9 cellular contexts compared by ENCODE assay signal in the genomic region with DNA sequence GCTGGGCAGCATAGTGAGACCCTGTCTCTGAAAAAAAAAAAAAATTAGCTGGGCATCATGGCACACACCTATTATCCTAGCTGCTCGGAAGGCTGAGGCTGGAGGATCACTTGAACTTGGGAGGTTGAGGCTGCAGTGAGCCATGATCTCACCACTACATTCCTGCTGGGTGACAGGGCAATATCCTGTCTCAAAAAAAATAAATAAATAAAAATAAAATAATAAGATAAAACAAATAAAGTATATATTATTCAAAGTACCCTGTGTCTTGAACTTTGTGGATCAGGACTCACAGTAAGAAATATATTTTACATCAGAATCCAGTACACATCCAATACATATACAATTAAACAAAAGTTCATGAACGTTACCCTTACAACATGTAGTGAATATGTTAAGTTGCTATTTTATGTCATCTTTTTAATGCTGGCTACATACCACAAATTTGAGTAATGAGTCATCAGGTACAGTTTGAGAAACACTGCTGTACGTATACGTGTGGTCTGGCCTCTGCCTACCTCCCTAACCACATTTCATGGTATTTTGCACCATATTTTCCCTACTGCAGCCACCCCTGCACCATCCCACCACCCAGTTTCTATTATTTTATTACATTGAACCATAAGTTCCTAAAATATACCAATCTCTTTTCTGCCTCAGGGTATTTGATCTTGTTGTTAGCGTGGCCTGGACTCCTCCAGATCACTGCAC. TPM values are rescaled to one million over a fixed set of nuclear protein-coding genes. Genes with fewer than 3 reads are reported as not detected.
A peak's percentile ranks its signal among the peaks of the same experiment; 100 is the strongest.
DNase-seq lines count a peak whose midpoint lies in the region; ATAC-seq and TF ChIP-seq lines count a peak whose summit lies in the region.
"Had no signal": no experiment of that assay in that cellular context is flagged by ENCODE, and none has a peak within 500 bp of the region (broad histone marks: within the 10 kb centered on the region; RNA-seq: fewer than 3 reads in every experiment).

No MANE protein-coding gene starts in this region.

- ATAC-seq in natural killer cell treated with Interleukin-12 subunit alpha and Interleukin-12 subunit beta and Interleukin-15 and Interleukin-18, amount 100 ng/mL, for 72 hours = peak in 1 of 2 donors; percentile 51
- ATAC-seq in natural killer cell = no peak
- ATAC-seq in HG03558 (IDR thresholded peaks at IDR 0.05; ENCODE audit: extremely low read depth, unreplicated experiment) = peak; percentile 28
- peak; percentile 61 for ATAC-seq in activated naive CD8-positive, alpha-beta T cell treated with anti-CD3 and anti-CD28 coated beads, Interleukin-2, amount 50 U/mL, for 24 hours
- ATAC-seq in stimulated activated naive B cell treated with anti-CD40 and anti-IgM and Interleukin-4, amounts not matched to agents 10 μg/mL and 1 μg/mL and 100 μg/mL, for 72 hours (replicated peaks) = peak; percentile 52 to 53
- ATAC-seq in heart left ventricle = no peak

- H3K27me3 ChIP-seq in heart left ventricle = no peaks in the 10 kb centered on the region

- no peak overlapping the region for H3K4me3 ChIP-seq in heart left ventricle

- peaks cover 0 to 6% (median 0%) of the 10 kb centered on the region in 12 donors for H3K9me3 ChIP-seq in heart left ventricle

- no peak for TF ChIP-seq POLR2A in heart left ventricle (IDR thresholded peaks at IDR 0.05)

- H3K9me3 Mint-ChIP-seq in natural killer cell treated with Interleukin-12 subunit alpha and Interleukin-12 subunit beta and Interleukin-15 and Interleukin-18, amount 100 ng/mL, for 72 hours = no peaks in the 10 kb centered on the region
- no peaks in the 10 kb centered on the region for H3K9me3 Mint-ChIP-seq in natural killer cell
- H3K9me3 Mint-ChIP-seq in activated naive CD8-positive, alpha-beta T cell treated with anti-CD3 and anti-CD28 coated beads, Interleukin-2, amount 50 U/mL, for 24 hours = no peaks in the 10 kb centered on the region
- H3K9me3 Mint-ChIP-seq in stimulated activated naive B cell treated with anti-CD40 and anti-IgM and Interleukin-4, amounts not matched to agents 10 μg/mL and 1 μg/mL and 100 μg/mL, for 72 hours = peaks cover 0 to 4% of the 10 kb centered on the region in 2 donors

- no peaks in the 10 kb centered on the region for H3K27me3 Mint-ChIP-seq in natural killer cell treated with Interleukin-12 subunit alpha and Interleukin-12 subunit beta and Interleukin-15 and Interleukin-18, amount 100 ng/mL, for 72 hours
- H3K27me3 Mint-ChIP-seq in natural killer cell (ENCODE audit: low read depth in 2 of 2) = no peaks in the 10 kb centered on the region
- H3K27me3 Mint-ChIP-seq in activated naive CD8-positive, alpha-beta T cell treated with anti-CD3 and anti-CD28 coated beads, Interleukin-2, amount 50 U/mL, for 24 hours = no peaks in the 10 kb centered on the region
- H3K27me3 Mint-ChIP-seq in stimulated activated naive B cell treated with anti-CD40 and anti-IgM and Interleukin-4, amounts not matched to agents 10 μg/mL and 1 μg/mL and 100 μg/mL, for 72 hours = no peaks in the 10 kb centered on the region
- H3K27me3 Mint-ChIP-seq: activated B cell treated with CpG ODN at 0.5 μM for 24 hours had no signal

- H3K36me3 ChIP-seq in heart left ventricle = no peaks in the 10 kb centered on the region

- DNase-seq in natural killer cell treated with Interleukin-12 subunit alpha and Interleukin-12 subunit beta and Interleukin-15 and Interleukin-18, amount 100 ng/mL, for 72 hours (ENCODE audit: low spot score) = no peak
- no peak for DNase-seq in natural killer cell
- DNase-seq in activated naive CD8-positive, alpha-beta T cell treated with anti-CD3 and anti-CD28 coated beads, Interleukin-2, amount 50 U/mL, for 24 hours = peak; percentile 35
- DNase-seq in stimulated activated naive B cell treated with anti-CD40 and anti-IgM and Interleukin-4, amounts not matched to agents 10 μg/mL and 1 μg/mL and 100 μg/mL, for 72 hours = no peak
- DNase-seq in heart left ventricle = no peak
- no peak for DNase-seq in DMS153 treated with DMSO at 0.1 percent for 48 hours (lab: John Stamatoyannopoulos, UW; ENCODE audit: unreplicated experiment)
- no peak for DNase-seq in cortex of kidney (lab: John Stamatoyannopoulos, UW)
- DNase-seq: activated B cell treated with CpG ODN at 0.5 μM for 24 hours had no signal

- peak overlapping the region; percentile 24 for H3K4me3 Mint-ChIP-seq in natural killer cell treated with Interleukin-12 subunit alpha and Interleukin-12 subunit beta and Interleukin-15 and Interleukin-18, amount 100 ng/mL, for 72 hours
- H3K4me3 Mint-ChIP-seq in natural killer cell = no peak overlapping the region
- peak overlapping the region; percentile 54 for H3K4me3 Mint-ChIP-seq in activated naive CD8-positive, alpha-beta T cell treated with anti-CD3 and anti-CD28 coated beads, Interleukin-2, amount 50 U/mL, for 24 hours
- H3K4me3 Mint-ChIP-seq in stimulated activated naive B cell treated with anti-CD40 and anti-IgM and Interleukin-4, amounts not matched to agents 10 μg/mL and 1 μg/mL and 100 μg/mL, for 72 hours = no peak overlapping the region
- H3K4me3 Mint-ChIP-seq: activated B cell treated with CpG ODN at 0.5 μM for 24 hours had no signal

- H3K4me1 Mint-ChIP-seq in natural killer cell treated with Interleukin-12 subunit alpha and Interleukin-12 subunit beta and Interleukin-15 and Interleukin-18, amount 100 ng/mL, for 72 hours (ENCODE audit: low read depth in 2 of 2) = peaks cover 5 to 16% of the 10 kb centered on the region in 2 donors
- peaks cover 0 to 5% of the 10 kb centered on the region in 2 donors for H3K4me1 Mint-ChIP-seq in natural killer cell
- H3K4me1 Mint-ChIP-seq in activated naive CD8-positive, alpha-beta T cell treated with anti-CD3 and anti-CD28 coated beads, Interleukin-2, amount 50 U/mL, for 24 hours = peaks cover 32% of the 10 kb centered on the region
- H3K4me1 Mint-ChIP-seq in stimulated activated naive B cell treated with anti-CD40 and anti-IgM and Interleukin-4, amounts not matched to agents 10 μg/mL and 1 μg/mL and 100 μg/mL, for 72 hours = peaks cover 9 to 11% of the 10 kb centered on the region in 2 donors

- H3K36me3 Mint-ChIP-seq in natural killer cell treated with Interleukin-12 subunit alpha and Interleukin-12 subunit beta and Interleukin-15 and Interleukin-18, amount 100 ng/mL, for 72 hours = no peaks in the 10 kb centered on the region
- no peaks in the 10 kb centered on the region for H3K36me3 Mint-ChIP-seq in natural killer cell
- H3K36me3 Mint-ChIP-seq in activated naive CD8-positive, alpha-beta T cell treated with anti-CD3 and anti-CD28 coated beads, Interleukin-2, amount 50 U/mL, for 24 hours (ENCODE audit: low read depth) = no peaks in the 10 kb centered on the region
- no peaks in the 10 kb centered on the region for H3K36me3 Mint-ChIP-seq in stimulated activated naive B cell treated with anti-CD40 and anti-IgM and Interleukin-4, amounts not matched to agents 10 μg/mL and 1 μg/mL and 100 μg/mL, for 72 hours

- H3K4me1 ChIP-seq in heart left ventricle = peaks cover 0 to 13% (median 5%) of the 10 kb centered on the region in 12 donors

- H3K27ac ChIP-seq in heart left ventricle = no peak overlapping the region

- H3K27ac Mint-ChIP-seq in natural killer cell treated with Interleukin-12 subunit alpha and Interleukin-12 subunit beta and Interleukin-15 and Interleukin-18, amount 100 ng/mL, for 72 hours = peak overlapping the region; percentile 20 to 47
- no peak overlapping the region for H3K27ac Mint-ChIP-seq in natural killer cell
- peak overlapping the region; percentile 77 for H3K27ac Mint-ChIP-seq in activated naive CD8-positive, alpha-beta T cell treated with anti-CD3 and anti-CD28 coated beads, Interleukin-2, amount 50 U/mL, for 24 hours
- H3K27ac Mint-ChIP-seq in stimulated activated naive B cell treated with anti-CD40 and anti-IgM and Interleukin-4, amounts not matched to agents 10 μg/mL and 1 μg/mL and 100 μg/mL, for 72 hours = no peak overlapping the region
- H3K27ac Mint-ChIP-seq: activated B cell treated with CpG ODN at 0.5 μM for 24 hours had no signal

- WGBS in heart left ventricle, 4 donors = 87 to 96% (median 91%) methylated on average over 5 of the region's 5 CpGs

- TF ChIP-seq CTCF in natural killer cell (IDR thresholded peaks at IDR 0.05) (no peak), heart left ventricle (IDR thresholded peaks at IDR 0.05) (no peak)

- intact Hi-C loops in natural killer cell (cut with micrococcal nuclease) = loop anchor here (10.0 kb wide), 1 partner anchor 258 kb away; a partner anchor contains a TSS
- intact Hi-C loops in heart left ventricle (cut with DNase I) = loop anchor here in 1 of 10 donors (10.0 kb wide), 1 partner anchor 1018 kb away; no protein-coding TSS in a partner anchor

RNA-seq across cellular contexts. Expression of a gene that starts 4.4 kb away (rescaled TPM):
- total RNA-seq in natural killer cell treated with Interleukin-12 subunit alpha and Interleukin-12 subunit beta and Interleukin-15 and Interleukin-18, amount 100 ng/mL, for 72 hours = 10 to 100 TPM in 1 of 2 donors, 1 to 10 TPM in 1; 8.8 to 10.8 TPM
- total RNA-seq in natural killer cell (1 to 10 TPM; 5.2 to 9.9 (median 9.8) TPM), heart left ventricle (10 to 100 TPM in 4 of 9 donors, 1 to 10 TPM in 5; 6.9 to 14.9 (median 8.4) TPM)
- 10 to 100 TPM in 1 of 2 donors, 1 to 10 TPM in 1; 3.1 to 25.2 TPM for polyA plus RNA-seq in heart left ventricle

RNA-seq across cellular contexts. Expression of a gene that starts 4.8 kb away (rescaled TPM):
- total RNA-seq in natural killer cell treated with Interleukin-12 subunit alpha and Interleukin-12 subunit beta and Interleukin-15 and Interleukin-18, amount 100 ng/mL, for 72 hours = 10 to 100 TPM; 13.9 to 14.3 TPM
- total RNA-seq in natural killer cell = 10 to 100 TPM; 13.2 to 21.6 (median 18.2) TPM
- 10 to 100 TPM; 16.5 to 31.3 (median 23.6) TPM for total RNA-seq in heart left ventricle
- polyA plus RNA-seq in heart left ventricle = 10 to 100 TPM in 1 of 2 donors, 1 to 10 TPM in 1; 7.5 to 18.0 TPM

Comparison
In these comparisons a context has a peak if more than half of its experiments do, and no peak if none do; other contexts are left out.
1. H3K27ac Mint-ChIP-seq: peak in natural killer cell treated with Interleukin-12 subunit alpha and Interleukin-12 subunit beta and Interleukin-15 and Interleukin-18, amount 100 ng/mL, for 72 hours (2 of 2) and activated naive CD8-positive, alpha-beta T cell treated with anti-CD3 and anti-CD28 coated beads, Interleukin-2, amount 50 U/mL, for 24 hours (single experiment); none in natural killer cell (0 of 2) and stimulated activated naive B cell treated with anti-CD40 and anti-IgM and Interleukin-4, amounts not matched to agents 10 μg/mL and 1 μg/mL and 100 μg/mL, for 72 hours (single experiment).
2. H3K4me3 Mint-ChIP-seq: peak in natural killer cell treated with Interleukin-12 subunit alpha and Interleukin-12 subunit beta and Interleukin-15 and Interleukin-18, amount 100 ng/mL, for 72 hours (single experiment) and activated naive CD8-positive, alpha-beta T cell treated with anti-CD3 and anti-CD28 coated beads, Interleukin-2, amount 50 U/mL, for 24 hours (single experiment); none in natural killer cell (single experiment) and stimulated activated naive B cell treated with anti-CD40 and anti-IgM and Interleukin-4, amounts not matched to agents 10 μg/mL and 1 μg/mL and 100 μg/mL, for 72 hours (0 of 2).
3. ATAC-seq: peak in HG03558 (single experiment), activated naive CD8-positive, alpha-beta T cell treated with anti-CD3 and anti-CD28 coated beads, Interleukin-2, amount 50 U/mL, for 24 hours (single experiment) and stimulated activated naive B cell treated with anti-CD40 and anti-IgM and Interleukin-4, amounts not matched to agents 10 μg/mL and 1 μg/mL and 100 μg/mL, for 72 hours (2 of 2); none in natural killer cell (0 of 3) and heart left ventricle (0 of 4).